ENCODE assay signal across 17 cellular contexts in the genomic region with DNA sequence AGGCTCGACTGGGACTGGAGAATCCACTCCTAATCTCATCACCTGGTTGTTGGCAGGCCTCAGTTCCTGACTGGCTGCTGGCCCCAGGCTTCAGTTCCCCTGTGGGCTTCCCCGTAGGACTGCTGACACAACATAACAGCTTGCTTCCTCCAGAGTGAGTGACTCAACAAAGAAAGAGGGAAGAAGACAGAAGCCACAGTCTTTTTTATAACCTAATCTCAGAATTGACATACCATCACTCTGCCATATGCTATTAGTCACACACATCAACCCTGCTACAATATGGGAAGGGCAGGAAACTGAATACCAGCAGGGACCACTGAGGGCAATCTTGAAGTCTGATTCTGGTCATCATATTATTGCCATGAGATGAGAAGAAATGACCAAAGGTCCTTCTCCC.
"Had no signal": no experiment of that assay in that cellular context is flagged by ENCODE, and none has a peak within 500 bp of the region (broad histone marks: within the 10 kb centered on the region; RNA-seq: fewer than 3 reads in every experiment).

No MANE protein-coding gene starts in this region.

- H3K27me3 ChIP-seq: hepatocyte, tibial artery, upper lobe of left lung, uterus had no signal

- DNase-seq: dermis blood vessel endothelial cell; esophagus squamous epithelium; foreskin fibroblast; kidney; mesendoderm; naive B cell; nephron progenitor cell; stimulated activated CD4-positive, alpha-beta T cell treated with anti-CD3 and anti-CD28 coated beads, Interleukin-4, amount 100 ng/mL, for 1 hour; stimulated activated CD8-positive, alpha-beta memory T cell treated with anti-CD3 and anti-CD28 coated beads, Interleukin-4, amount 100 ng/mL, for 48 hours; tibial artery; upper lobe of left lung; uterus had no signal

- H3K4me1 ChIP-seq: esophagus squamous epithelium, parathyroid adenoma, prostate gland, upper lobe of left lung, uterus had no signal

- ATAC-seq: stimulated activated effector memory CD8-positive, alpha-beta T cell treated with anti-CD3 and anti-CD28 coated beads, Interleukin-12 subunit alpha, Interleukin-12 subunit beta, amount 100 ng/mL, for 72 hours had no signal

- H3K9me3 ChIP-seq: prostate gland, uterus had no signal

- H2AFZ ChIP-seq: hepatocyte, parathyroid adenoma had no signal

- H3K27ac ChIP-seq: esophagus squamous epithelium, hepatocyte, parathyroid adenoma, prostate gland, tibial artery, upper lobe of left lung had no signal

- H3K9ac ChIP-seq: parathyroid adenoma had no signal

- H3K36me3 ChIP-seq: esophagus squamous epithelium, prostate gland, tibial artery, upper lobe of left lung, uterus had no signal

- H3K27ac Mint-ChIP-seq: naive B cell; nephron progenitor cell; stimulated activated effector memory CD8-positive, alpha-beta T cell treated with anti-CD3 and anti-CD28 coated beads, Interleukin-12 subunit alpha, Interleukin-12 subunit beta, amount 100 ng/mL, for 72 hours; stimulated activated naive CD8-positive, alpha-beta T cell treated with anti-CD3 and anti-CD28 coated beads, Interleukin-15, Interleukin-2, amounts not matched to agents 100 ng/mL and 50 ng/mL, for 24 hours had no signal

- H3K4me2 ChIP-seq: hepatocyte had no signal

- H3K4me1 Mint-ChIP-seq: naive B cell; stimulated activated effector memory CD8-positive, alpha-beta T cell treated with anti-CD3 and anti-CD28 coated beads, Interleukin-12 subunit alpha, Interleukin-12 subunit beta, amount 100 ng/mL, for 72 hours had no signal

- H3K4me3 Mint-ChIP-seq: naive B cell; nephron progenitor cell; stimulated activated effector memory CD8-positive, alpha-beta T cell treated with anti-CD3 and anti-CD28 coated beads, Interleukin-12 subunit alpha, Interleukin-12 subunit beta, amount 100 ng/mL, for 72 hours; stimulated activated naive CD8-positive, alpha-beta T cell treated with anti-CD3 and anti-CD28 coated beads, Interleukin-15, Interleukin-2, amounts not matched to agents 100 ng/mL and 50 ng/mL, for 24 hours had no signal

- H3K4me3 ChIP-seq: esophagus squamous epithelium, hepatocyte, prostate gland, tibial artery, upper lobe of left lung, uterus had no signal

- H3K79me2 ChIP-seq: hepatocyte, parathyroid adenoma had no signal

- H3K36me3 Mint-ChIP-seq: stimulated activated effector memory CD8-positive, alpha-beta T cell treated with anti-CD3 and anti-CD28 coated beads, Interleukin-12 subunit alpha, Interleukin-12 subunit beta, amount 100 ng/mL, for 72 hours had no signal
